Comparison of ENCODE assay signal across 8 cellular contexts in genomic region chr13:77478645-77478997, GRCh38. TPM values are rescaled to one million over a fixed set of nuclear protein-coding genes. Genes with fewer than 3 reads are reported as not detected.
DNase-seq lines count a peak whose midpoint lies in the region; ATAC-seq and TF ChIP-seq lines count a peak whose summit lies in the region.

No MANE protein-coding gene starts in this region.

- no peaks in the 10 kb centered on the region for H3K4me1 ChIP-seq in ovary (ENCODE audit: insufficient read depth)

- TF ChIP-seq EP300 in ovary (IDR thresholded peaks at IDR 0.05), result no peak

- intact Hi-C loops in ovary (cut with DNase I), result no loop called here

- TF ChIP-seq CTCF in coronary artery (IDR thresholded peaks at IDR 0.05), result peak; percentile 30
- no peak for TF ChIP-seq CTCF in ovary (IDR thresholded peaks at IDR 0.05)

- no peaks in the 10 kb centered on the region for H3K9me3 ChIP-seq in ovary

- H3K27ac ChIP-seq in coronary artery, result peak overlapping the region; percentile 8 to 42
- H3K27ac ChIP-seq in ovary, result no peak overlapping the region

- H3K4me3 ChIP-seq in coronary artery (peak overlapping the region; percentile 71), ovary (peak overlapping the region; percentile 31)

- WGBS in ovary, 3 donors, result 2 to 6% (median 5%) methylated on average over 5 of the region's 5 CpGs

- TF ChIP-seq POLR2A in ovary (IDR thresholded peaks at IDR 0.05), result no peak

- no peak for DNase-seq in coronary artery (ENCODE audit: low spot score)
- DNase-seq in ovary, result no peak
- DNase-seq in amygdala (lab: John Stamatoyannopoulos, UW), result no peak
- DNase-seq in activated CD8-positive, alpha-beta memory T cell treated with anti-CD3 and anti-CD28 coated beads for 24 hours, result no peak
- no peak for DNase-seq in AML-193 (lab: John Stamatoyannopoulos, UW)
- DNase-seq in NCI-H1694 treated with DMSO at 0.1 percent for 48 hours (lab: John Stamatoyannopoulos, UW), result no peak

- H3K27me3 ChIP-seq in ovary, result no peaks in the 10 kb centered on the region

- ATAC-seq in GM18870 (IDR thresholded peaks at IDR 0.05; ENCODE audit: unreplicated experiment) (peak; percentile 17), HG03460 (IDR thresholded peaks at IDR 0.05; ENCODE audit: unreplicated experiment) (peak; percentile 14)

- H3K36me3 ChIP-seq in ovary, result no peaks in the 10 kb centered on the region

RNA-seq across cellular contexts. Expression of gene SCEL, which starts 56.9 kb away (rescaled TPM):
- total RNA-seq in ovary, result not detected
- polyA plus RNA-seq in ovary, result under 1 TPM in 1 of 2 donors, not detected in 1; 0.04 TPM

Comparison
In these comparisons a context has a peak if more than half of its experiments do, and no peak if none do; other contexts are left out.
1. H3K27ac ChIP-seq: peak in coronary artery (2 of 2); none in ovary (0 of 2).